1 cellular context compared by ENCODE assay signal in the genomic region with DNA sequence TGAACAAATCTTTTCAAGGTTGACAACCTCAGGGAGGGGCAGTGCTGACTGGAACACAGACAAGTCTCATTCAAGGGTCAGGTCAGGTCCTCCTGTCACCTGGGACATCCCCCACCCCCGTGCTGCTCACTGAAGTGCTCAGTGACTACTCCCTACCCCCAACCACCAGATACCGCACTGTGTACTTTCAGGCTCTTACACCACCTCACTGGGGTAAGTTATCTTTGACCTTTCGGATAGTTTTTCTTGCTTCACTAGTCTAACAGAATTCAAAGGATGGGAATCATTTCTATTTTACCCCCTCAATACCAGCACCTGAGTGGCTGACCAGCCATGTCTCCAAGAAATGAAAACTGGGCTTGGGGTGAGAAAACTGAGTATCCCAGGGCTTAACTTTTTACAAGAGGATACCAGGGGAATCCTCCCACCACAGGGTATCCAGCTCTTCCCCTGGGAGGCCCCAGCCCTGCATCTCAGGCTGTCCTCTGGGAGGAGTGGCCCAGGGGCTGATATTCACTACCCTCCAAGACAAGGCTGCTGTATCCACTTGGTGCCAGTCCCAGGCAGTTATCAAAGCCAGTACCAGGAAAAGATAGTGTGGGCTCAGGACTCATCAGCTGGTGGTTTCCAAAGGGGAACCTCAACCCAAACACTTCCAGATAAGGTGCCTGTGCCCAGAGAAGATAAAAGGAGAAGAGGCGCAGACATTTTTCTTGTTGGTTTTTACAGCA.
TF ChIP-seq lines count a peak whose summit lies in the region.

No MANE protein-coding gene starts in this region.

TF ChIP-seq in K562, 482 proteins besides CTCF, POLR2A, EP300 and RAD21 (continued from another document):
- TF ChIP-seq, protein P1, sequence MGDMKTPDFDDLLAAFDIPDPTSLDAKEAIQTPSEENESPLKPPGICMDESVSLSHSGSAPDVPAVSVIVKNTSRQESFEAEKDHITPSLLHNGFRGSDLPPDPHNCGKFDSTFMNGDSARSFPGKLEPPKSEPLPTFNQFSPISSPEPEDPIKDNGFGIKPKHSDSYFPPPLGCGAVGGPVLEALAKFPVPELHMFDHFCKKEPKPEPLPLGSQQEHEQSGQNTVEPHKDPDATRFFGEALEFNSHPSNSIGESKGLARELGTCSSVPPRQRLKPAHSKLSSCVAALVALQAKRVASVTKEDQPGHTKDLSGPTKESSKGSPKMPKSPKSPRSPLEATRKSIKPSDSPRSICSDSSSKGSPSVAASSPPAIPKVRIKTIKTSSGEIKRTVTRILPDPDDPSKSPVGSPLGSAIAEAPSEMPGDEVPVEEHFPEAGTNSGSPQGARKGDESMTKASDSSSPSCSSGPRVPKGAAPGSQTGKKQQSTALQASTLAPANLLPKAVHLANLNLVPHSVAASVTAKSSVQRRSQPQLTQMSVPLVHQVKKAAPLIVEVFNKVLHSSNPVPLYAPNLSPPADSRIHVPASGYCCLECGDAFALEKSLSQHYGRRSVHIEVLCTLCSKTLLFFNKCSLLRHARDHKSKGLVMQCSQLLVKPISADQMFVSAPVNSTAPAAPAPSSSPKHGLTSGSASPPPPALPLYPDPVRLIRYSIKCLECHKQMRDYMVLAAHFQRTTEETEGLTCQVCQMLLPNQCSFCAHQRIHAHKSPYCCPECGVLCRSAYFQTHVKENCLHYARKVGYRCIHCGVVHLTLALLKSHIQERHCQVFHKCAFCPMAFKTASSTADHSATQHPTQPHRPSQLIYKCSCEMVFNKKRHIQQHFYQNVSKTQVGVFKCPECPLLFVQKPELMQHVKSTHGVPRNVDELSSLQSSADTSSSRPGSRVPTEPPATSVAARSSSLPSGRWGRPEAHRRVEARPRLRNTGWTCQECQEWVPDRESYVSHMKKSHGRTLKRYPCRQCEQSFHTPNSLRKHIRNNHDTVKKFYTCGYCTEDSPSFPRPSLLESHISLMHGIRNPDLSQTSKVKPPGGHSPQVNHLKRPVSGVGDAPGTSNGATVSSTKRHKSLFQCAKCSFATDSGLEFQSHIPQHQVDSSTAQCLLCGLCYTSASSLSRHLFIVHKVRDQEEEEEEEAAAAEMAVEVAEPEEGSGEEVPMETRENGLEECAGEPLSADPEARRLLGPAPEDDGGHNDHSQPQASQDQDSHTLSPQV (IDR thresholded peaks at IDR 0.05) = no peak
- TF ChIP-seq SMARCE1 (IDR thresholded peaks at IDR 0.05) = no peak
- 0 out of 2 replicates have a peak, but pooled peaks have one; percentile 17 for TF ChIP-seq BHLHE40 (IDR thresholded peaks at IDR 0.05; ENCODE audit: low read length)
- TF ChIP-seq TRIM24 (IDR thresholded peaks at IDR 0.05) = peak in 1 of 2 experiments; percentile 23; a peak in 1 of 4 replicates
- TF ChIP-seq, protein P2, sequence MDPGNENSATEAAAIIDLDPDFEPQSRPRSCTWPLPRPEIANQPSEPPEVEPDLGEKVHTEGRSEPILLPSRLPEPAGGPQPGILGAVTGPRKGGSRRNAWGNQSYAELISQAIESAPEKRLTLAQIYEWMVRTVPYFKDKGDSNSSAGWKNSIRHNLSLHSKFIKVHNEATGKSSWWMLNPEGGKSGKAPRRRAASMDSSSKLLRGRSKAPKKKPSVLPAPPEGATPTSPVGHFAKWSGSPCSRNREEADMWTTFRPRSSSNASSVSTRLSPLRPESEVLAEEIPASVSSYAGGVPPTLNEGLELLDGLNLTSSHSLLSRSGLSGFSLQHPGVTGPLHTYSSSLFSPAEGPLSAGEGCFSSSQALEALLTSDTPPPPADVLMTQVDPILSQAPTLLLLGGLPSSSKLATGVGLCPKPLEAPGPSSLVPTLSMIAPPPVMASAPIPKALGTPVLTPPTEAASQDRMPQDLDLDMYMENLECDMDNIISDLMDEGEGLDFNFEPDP (CRISPR knock-in tag; IDR thresholded peaks at IDR 0.05) = no peak
- 0 out of 4 replicates have a peak, but pooled peaks of 1 of the 2 experiments have one; percentile 11 for TF ChIP-seq MAZ (CRISPR knock-in tag; conservative IDR thresholded peaks at IDR 0.05 in 1 of 2, IDR thresholded peaks at IDR 0.05 in 1 of 2)
- peak; percentile 70; the same call in 1 of the 2 replicates for TF ChIP-seq TEAD4 (IDR thresholded peaks at IDR 0.05; ENCODE audit: low read length)
- no peak for TF ChIP-seq TEAD4 (CRISPR knock-in tag; IDR thresholded peaks at IDR 0.05; ENCODE audit: borderline replicate concordance)
- peak; percentile 46 for TF ChIP-seq TAL1 (IDR thresholded peaks at IDR 0.05)
